Comparison of ENCODE assay signal across 8 cellular contexts in the genomic region with DNA sequence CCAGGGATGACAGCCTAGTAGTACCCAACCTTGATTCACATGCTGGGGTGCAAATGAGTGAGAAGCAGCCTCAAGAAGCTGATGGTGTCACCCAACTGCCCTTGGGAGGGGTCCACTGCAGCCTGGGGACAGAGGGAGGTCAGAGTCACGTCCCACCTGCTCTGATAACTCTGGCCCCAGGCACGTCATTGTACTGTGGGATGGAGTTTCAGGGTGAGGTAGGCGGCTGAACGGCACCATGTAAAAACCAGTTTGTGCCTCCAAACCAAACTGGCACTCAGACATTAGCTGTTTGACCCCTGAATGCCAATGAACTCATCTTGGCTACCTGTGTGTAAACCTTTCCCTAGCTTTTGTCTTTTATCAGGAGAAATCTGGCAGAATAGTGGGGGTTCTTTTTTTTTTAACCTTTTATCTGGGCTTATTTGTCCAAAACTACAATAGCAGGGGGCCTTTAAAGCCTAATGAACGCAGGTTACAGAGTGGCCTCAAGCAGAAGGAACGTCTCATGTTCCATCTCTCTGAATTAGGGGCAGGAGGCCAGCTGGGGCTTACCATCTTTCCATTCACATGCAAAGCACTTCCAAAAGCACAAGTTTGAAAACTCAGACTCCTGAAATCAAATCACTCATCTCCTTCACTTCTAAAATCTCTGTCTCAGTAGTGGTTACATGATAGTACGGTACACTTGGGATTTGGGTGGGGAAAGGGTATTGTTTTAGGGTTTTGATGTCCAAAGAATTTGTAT.
DNase-seq lines count a peak whose midpoint lies in the region; ATAC-seq and TF ChIP-seq lines count a peak whose summit lies in the region.

No MANE protein-coding gene starts in this region.

- H3K4me1 Mint-ChIP-seq in activated naive CD8-positive, alpha-beta T cell treated with anti-CD3 and anti-CD28 coated beads for 36 hours = peaks cover 59% of the 10 kb centered on the region
- peaks cover 47% of the 10 kb centered on the region for H3K4me1 Mint-ChIP-seq in type B pancreatic cell (ENCODE audit: unreplicated experiment)

- H3K4me1 ChIP-seq in muscle layer of duodenum (ENCODE audit: control insufficient read depth in 1 of 2, insufficient read depth in 2 of 2, low read length in 2 of 2) = peaks cover 34 to 41% of the 10 kb centered on the region in 2 donors

- ATAC-seq in GM19328 (IDR thresholded peaks at IDR 0.05; ENCODE audit: unreplicated experiment) (peak; percentile 23), HG02981 (IDR thresholded peaks at IDR 0.05; ENCODE audit: unreplicated experiment) (peak; percentile 40)

- no peak for TF ChIP-seq CTCF in type B pancreatic cell (conservative IDR thresholded peaks at IDR 0.05)

- H3K27me3 ChIP-seq in muscle layer of duodenum (ENCODE audit: low read depth, low read length) = no peaks in the 10 kb centered on the region

- no peaks in the 10 kb centered on the region for H3K9me3 ChIP-seq in muscle layer of duodenum (ENCODE audit: control insufficient read depth in 1 of 2, low read length in 2 of 2)

- peaks cover 48% of the 10 kb centered on the region for H3K36me3 Mint-ChIP-seq in activated naive CD8-positive, alpha-beta T cell treated with anti-CD3 and anti-CD28 coated beads for 36 hours
- peaks cover 29% of the 10 kb centered on the region for H3K36me3 Mint-ChIP-seq in type B pancreatic cell

- DNase-seq in activated naive CD8-positive, alpha-beta T cell treated with anti-CD3 and anti-CD28 coated beads for 36 hours = no peak
- no peak for DNase-seq in HPDE6-E6E7 (ENCODE audit: extremely low spot score)
- no peak for DNase-seq in HCEC 1CT
- DNase-seq in stimulated activated CD4-positive, alpha-beta T cell treated with anti-CD3 and anti-CD28 coated beads, Interleukin-2, amount 100 ng/mL, for 24 hours = no peak
- DNase-seq in type B pancreatic cell (ENCODE audit: extremely low spot score, unreplicated experiment) = no peak

- no peaks in the 10 kb centered on the region for H3K27me3 Mint-ChIP-seq in activated naive CD8-positive, alpha-beta T cell treated with anti-CD3 and anti-CD28 coated beads for 36 hours
- no peaks in the 10 kb centered on the region for H3K27me3 Mint-ChIP-seq in type B pancreatic cell

- peak overlapping the region in 1 of 2 donors; percentile 55 for H3K4me3 ChIP-seq in muscle layer of duodenum (ENCODE audit: low read depth in 1 of 2, low read length in 2 of 2)

- peak overlapping the region; percentile 87 for H3K27ac ChIP-seq in muscle layer of duodenum (ENCODE audit: low read length)

- H3K4me3 Mint-ChIP-seq in activated naive CD8-positive, alpha-beta T cell treated with anti-CD3 and anti-CD28 coated beads for 36 hours = no peak overlapping the region
- no peak overlapping the region for H3K4me3 Mint-ChIP-seq in type B pancreatic cell

- H3K9me3 Mint-ChIP-seq in activated naive CD8-positive, alpha-beta T cell treated with anti-CD3 and anti-CD28 coated beads for 36 hours = peaks cover 5% of the 10 kb centered on the region
- H3K9me3 Mint-ChIP-seq in type B pancreatic cell = no peaks in the 10 kb centered on the region

- peaks cover 13 to 21% of the 10 kb centered on the region in 2 donors for H3K36me3 ChIP-seq in muscle layer of duodenum (ENCODE audit: control insufficient read depth in 1 of 2, insufficient read depth in 2 of 2, low read length in 2 of 2)

- H3K27ac Mint-ChIP-seq in activated naive CD8-positive, alpha-beta T cell treated with anti-CD3 and anti-CD28 coated beads for 36 hours = peak overlapping the region; percentile 81
- H3K27ac Mint-ChIP-seq in type B pancreatic cell = no peak overlapping the region
